ENCODE assay signal across 8 cellular contexts in genomic region chr12:68332726-68333630, GRCh38. TPM values are rescaled to one million over a fixed set of nuclear protein-coding genes. Genes with fewer than 3 reads are reported as not detected.
DNase-seq lines count a peak whose midpoint lies in the region; ATAC-seq and TF ChIP-seq lines count a peak whose summit lies in the region.

No MANE protein-coding gene starts in this region.

- H3K4me1 ChIP-seq in GM23248 (ENCODE audit: insufficient read depth): peaks cover 13% of the 10 kb centered on the region
- peaks cover 0 to 8% of the 10 kb centered on the region in 2 donors for H3K4me1 ChIP-seq in gastrocnemius medialis

- TF ChIP-seq CTCF in SU-DHL-6 (IDR thresholded peaks at IDR 0.05; ENCODE audit: insufficient read depth, low read length, poor library complexity, severe bottlenecking): no peak
- no peak for TF ChIP-seq CTCF in fibroblast of pulmonary artery (IDR thresholded peaks at IDR 0.05; ENCODE audit: low read length, missing control alignments)
- TF ChIP-seq CTCF in gastrocnemius medialis (IDR thresholded peaks at IDR 0.05 in 4 of 5, conservative IDR thresholded peaks at IDR 0.05 in 1 of 5): no peak

- H3K9ac ChIP-seq in GM23248 (peak overlapping the region; percentile 72), SU-DHL-6 (ENCODE audit: low read length) (peak overlapping the region; percentile 69)

- H2AFZ ChIP-seq in GM23248 (peak overlapping the region; percentile 98), SU-DHL-6 (ENCODE audit: low read depth, low read length, severe bottlenecking) (peak overlapping the region; percentile 92)

- H3K27ac ChIP-seq in GM23248: peak overlapping the region; percentile 33; the same call in 1 of the 2 replicates
- H3K27ac ChIP-seq in SU-DHL-6 (ENCODE audit: low read depth, low read length): peak overlapping the region; percentile 40
- peak overlapping the region; percentile 41 to 71 (median 69) for H3K27ac ChIP-seq in gastrocnemius medialis

- H3F3A ChIP-seq in GM23248 (ENCODE audit: insufficient read depth) (no peaks in the 10 kb centered on the region), SU-DHL-6 (ENCODE audit: insufficient read depth) (no peaks in the 10 kb centered on the region)

- ATAC-seq in gastrocnemius medialis (no peak), HG02759 (IDR thresholded peaks at IDR 0.05; ENCODE audit: unreplicated experiment) (no peak), GM19035 (IDR thresholded peaks at IDR 0.05; ENCODE audit: unreplicated experiment) (no peak), GM21528 (IDR thresholded peaks at IDR 0.05; ENCODE audit: low FRiP score, unreplicated experiment) (no peak)

- TF ChIP-seq POLR2A in gastrocnemius medialis (IDR thresholded peaks at IDR 0.05): no peak

- H3K9me3 ChIP-seq in GM23248 (ENCODE audit: low read depth) (no peaks in the 10 kb centered on the region), SU-DHL-6 (ENCODE audit: insufficient read depth, low read length) (no peaks in the 10 kb centered on the region), gastrocnemius medialis (no peaks in the 10 kb centered on the region)

- H3K9me2 ChIP-seq in GM23248 (ENCODE audit: insufficient read depth): no peaks in the 10 kb centered on the region
- H3K9me2 ChIP-seq in SU-DHL-6 (replicated peaks; ENCODE audit: insufficient read depth, low read length): no peaks in the 10 kb centered on the region

- H3K4me3 ChIP-seq in GM23248: peak overlapping the region; percentile 94
- H3K4me3 ChIP-seq in SU-DHL-6 (ENCODE audit: insufficient read depth, low read length, poor library complexity, severe bottlenecking): peak overlapping the region; percentile 77
- H3K4me3 ChIP-seq in fibroblast of pulmonary artery (replicated peaks; ENCODE audit: low read depth, low read length): peak overlapping the region; percentile 64
- H3K4me3 ChIP-seq in gastrocnemius medialis: peak overlapping the region; percentile 71 to 87 (median 84)

- 38 to 39% methylated on average over 18 of the region's 18 CpGs for WGBS in GM23248 (ENCODE audit: low coverage in 1 of 2, low lambda C conversion rate in 2 of 2, missing lambda C conversion rate in 2 of 2), 2 experiments

- no peaks in the 10 kb centered on the region for H4K20me1 ChIP-seq in GM23248 (ENCODE audit: insufficient read depth)
- no peaks in the 10 kb centered on the region for H4K20me1 ChIP-seq in SU-DHL-6 (ENCODE audit: low read depth, low read length)

- H3K27me3 ChIP-seq in GM23248 (replicated peaks; ENCODE audit: insufficient read depth): no peaks in the 10 kb centered on the region
- no peaks in the 10 kb centered on the region for H3K27me3 ChIP-seq in SU-DHL-6 (ENCODE audit: low read length)
- H3K27me3 ChIP-seq in gastrocnemius medialis: no peaks in the 10 kb centered on the region

- intact Hi-C loops in gastrocnemius medialis (cut with DNase I; ENCODE audit: low total_unique reads): loop anchor here (1.0 to 10.0 kb wide), 4 partner anchors 277 to 472 kb away; partner anchors contain the start of genes MDM2, NUP107, RAP1B and SLC35E3

- in situ Hi-C loops in GM23248 (cut with MboI): no loop called here
- in situ Hi-C loops in gastrocnemius medialis (cut with MboI; ENCODE audit: low sequenced_read_pairs in 4 of 4): no loop called here

- H3K36me3 ChIP-seq in GM23248 (ENCODE audit: low read depth): no peaks in the 10 kb centered on the region
- H3K36me3 ChIP-seq in SU-DHL-6 (ENCODE audit: low read length): no peaks in the 10 kb centered on the region
- no peaks in the 10 kb centered on the region for H3K36me3 ChIP-seq in gastrocnemius medialis

- peak; percentile 35 for DNase-seq in GM23248
- peak; percentile 21 for DNase-seq in fibroblast of pulmonary artery (ENCODE audit: low read depth)
- no peak for DNase-seq in gastrocnemius medialis
- no peak for DNase-seq in NCI-H2081 treated with DMSO at 0.1 percent for 48 hours (lab: John Stamatoyannopoulos, UW)

- H3K4me2 ChIP-seq in GM23248 (ENCODE audit: unreplicated experiment) (peak overlapping the region; percentile 79), SU-DHL-6 (ENCODE audit: low read depth, low read length, poor library complexity, severe bottlenecking) (peak overlapping the region; percentile 84)

- H3K79me2 ChIP-seq in GM23248 (ENCODE audit: insufficient read depth): peaks cover 13% of the 10 kb centered on the region
- H3K79me2 ChIP-seq in SU-DHL-6 (ENCODE audit: insufficient read depth, low read length): peaks cover 17% of the 10 kb centered on the region; the same call in 1 of the 2 replicates

RNA-seq across cellular contexts. Expression of gene MDM1, which starts 0.8 kb away (rescaled TPM):
- total RNA-seq in GM23248 (2014; rRNA removed; shearing (Covaris generic)): 7.3 and 30.0 TPM in 2 replicates
- 7.5 and 9.9 TPM in 2 replicates for polyA plus RNA-seq in GM23248 (2016; fragmentation: Nextera tagmentation; extraction: Ambion mirVana)
- 1 to 10 TPM; 1.6 to 6.8 (median 3.4) TPM for total RNA-seq in gastrocnemius medialis

Comparison
In these comparisons a context has a peak if more than half of its experiments do, and no peak if none do; other contexts are left out.
1. DNase-seq: peak in GM23248 (single experiment) and fibroblast of pulmonary artery (single experiment); none in gastrocnemius medialis (0 of 2) and NCI-H2081 treated with DMSO at 0.1 percent for 48 hours (single experiment).
2. Peak in every context shown above with its lines, with median percentiles within 50 percentile points of each other: H3K27ac ChIP-seq and H3K4me3 ChIP-seq.